9 cellular contexts compared by ENCODE assay signal in genomic region chr5:150641006-150641570, GRCh38. TPM values are rescaled to one million over a fixed set of nuclear protein-coding genes. Genes with fewer than 3 reads are reported as not detected.
DNase-seq lines count a peak whose midpoint lies in the region; ATAC-seq and TF ChIP-seq lines count a peak whose summit lies in the region.
"Had no signal": no experiment of that assay in that cellular context is flagged by ENCODE, and none has a peak within 500 bp of the region (broad histone marks: within the 10 kb centered on the region; RNA-seq: fewer than 3 reads in every experiment).

No MANE protein-coding gene starts in this region.

- H3K4me3 Mint-ChIP-seq in MCF 10A (ENCODE audit: unreplicated experiment) (peak overlapping the region; percentile 68), type B pancreatic cell (no peak overlapping the region)

- CTCF ChIA-PET in MCF 10A (lab: Yijun Ruan, JAX): interaction anchor here (0.5 to 8.7 kb wide), 6 partner anchors 12 to 150 kb away, joined by 3 to 85 read pairs (median 7); partner anchors contain the start of gene RBM22

- H3K27ac ChIP-seq in GM23248: peak overlapping the region; percentile 89

- H2AFZ ChIP-seq in GM23248: no peak overlapping the region

- no peaks in the 10 kb centered on the region for H3K9me3 ChIP-seq in GM23248 (ENCODE audit: low read depth)
- no peaks in the 10 kb centered on the region for H3K9me3 ChIP-seq in skeletal muscle satellite cell (replicated peaks; ENCODE audit: low read length)

- no peaks in the 10 kb centered on the region for H3K9me3 Mint-ChIP-seq in MCF 10A (ENCODE audit: unreplicated experiment)
- H3K9me3 Mint-ChIP-seq in type B pancreatic cell: no peaks in the 10 kb centered on the region

- in situ Hi-C loops in GM23248 (cut with MboI): loop anchor here (10.0 kb wide), 1 partner anchor 176 kb away; no protein-coding TSS in a partner anchor

- H3K4me3 ChIP-seq in GM23248 (peak overlapping the region; percentile 47), skeletal muscle satellite cell (ENCODE audit: low read length) (peak overlapping the region; percentile 69)

- H3F3A ChIP-seq in GM23248 (ENCODE audit: insufficient read depth): peaks cover 44% of the 10 kb centered on the region

- H3K4me1 ChIP-seq in GM23248 (ENCODE audit: insufficient read depth) (peaks cover 82% of the 10 kb centered on the region), skeletal muscle satellite cell (ENCODE audit: control insufficient read depth, insufficient read depth, low read length) (peaks cover 88% of the 10 kb centered on the region)

- H3K79me2 ChIP-seq in GM23248 (ENCODE audit: insufficient read depth): peaks cover 21% of the 10 kb centered on the region

- H3K27me3 Mint-ChIP-seq in MCF 10A (ENCODE audit: insufficient read depth, unreplicated experiment) (no peaks in the 10 kb centered on the region), type B pancreatic cell (no peaks in the 10 kb centered on the region)

- intact Hi-C loops in MCF 10A (cut with micrococcal nuclease): no loop called here

- H3K4me1 Mint-ChIP-seq in MCF 10A (ENCODE audit: insufficient read depth, unreplicated experiment) (peaks cover 92% of the 10 kb centered on the region), type B pancreatic cell (ENCODE audit: unreplicated experiment) (peaks cover 78% of the 10 kb centered on the region)

- H3K4me2 ChIP-seq in GM23248 (ENCODE audit: unreplicated experiment) (peak overlapping the region; percentile 71), skeletal muscle satellite cell (ENCODE audit: low read length) (peak overlapping the region; percentile 82)

- BruUV-seq in MCF 10A (replicated peaks; lab: Mats Ljungman, UMichigan): TSS peak; percentile 50

- peaks cover 5% of the 10 kb centered on the region for H3K36me3 Mint-ChIP-seq in MCF 10A (ENCODE audit: insufficient read depth, unreplicated experiment)
- H3K36me3 Mint-ChIP-seq in type B pancreatic cell: no peaks in the 10 kb centered on the region

- H4K20me1 ChIP-seq in GM23248 (ENCODE audit: insufficient read depth): no peaks in the 10 kb centered on the region

- H3K36me3 ChIP-seq in GM23248 (ENCODE audit: low read depth) (no peaks in the 10 kb centered on the region), skeletal muscle satellite cell (ENCODE audit: insufficient read depth, low read length) (no peaks in the 10 kb centered on the region)

- DNase-seq in GM23248 (peak; percentile 86), MCF 10A (ENCODE audit: unreplicated experiment) (peak; percentile 75), islet precursor cell (peak; percentile 78), type B pancreatic cell (ENCODE audit: extremely low spot score, unreplicated experiment) (no peak), SIG-M5 (lab: John Stamatoyannopoulos, UW) (no peak)
- DNase-seq: NCI-H446 treated with DMSO at 0.1 percent for 48 hours had no signal

- H3K9me2 ChIP-seq in GM23248 (ENCODE audit: insufficient read depth): no peaks in the 10 kb centered on the region

- no peak for TF ChIP-seq CTCF in MCF 10A (IDR thresholded peaks at IDR 0.05; ENCODE audit: unreplicated experiment)
- TF ChIP-seq CTCF in type B pancreatic cell (conservative IDR thresholded peaks at IDR 0.05): no peak

- no peak for ATAC-seq in GM18519 (IDR thresholded peaks at IDR 0.05; ENCODE audit: low FRiP score, unreplicated experiment)
- ATAC-seq in GM19023 (IDR thresholded peaks at IDR 0.05; ENCODE audit: unreplicated experiment): no peak

- 19 to 28% methylated on average over 9 of the region's 9 CpGs for WGBS in GM23248 (ENCODE audit: low coverage in 1 of 2, low lambda C conversion rate in 2 of 2, missing lambda C conversion rate in 2 of 2), 2 experiments

- no peaks in the 10 kb centered on the region for H3K27me3 ChIP-seq in GM23248 (replicated peaks; ENCODE audit: insufficient read depth)
- no peaks in the 10 kb centered on the region for H3K27me3 ChIP-seq in skeletal muscle satellite cell (ENCODE audit: control insufficient read depth, insufficient read depth, low read length)

- H3K9ac ChIP-seq in GM23248 (peak overlapping the region; percentile 66), skeletal muscle satellite cell (ENCODE audit: low read depth, low read length) (peak overlapping the region; percentile 75)

- H3K27ac Mint-ChIP-seq in MCF 10A (ENCODE audit: low read depth, unreplicated experiment) (peak overlapping the region; percentile 86), type B pancreatic cell (no peak overlapping the region)

- POLR2A ChIA-PET in MCF 10A (lab: Yijun Ruan, JAX): interaction anchor here (0.5 to 4.8 kb wide), 13 partner anchors 9 to 321 kb away, joined by 3 to 32 read pairs (median 4); partner anchors contain the start of genes DCTN4, RBM22 and RPS14

RNA-seq across cellular contexts. Expression of gene SYNPO, which starts 0.6 kb away (rescaled TPM):
- total RNA-seq in GM23248 (2014; rRNA removed; shearing (Covaris generic)): 6.1 and 7.7 TPM in 2 replicates
- polyA plus RNA-seq in GM23248 (2016; fragmentation: Nextera tagmentation; extraction: Ambion mirVana): 5.6 and 6.3 TPM in 2 replicates
- total RNA-seq in MCF 10A (2022): 6.3 and 7.1 TPM in 2 replicates
- 2.3 and 3.3 TPM in 2 replicates for total RNA-seq in skeletal muscle satellite cell (2012; rRNA removed)
- 2.8 and 24.5 TPM in 2 replicates for total RNA-seq in type B pancreatic cell (ENCODE audit: low replicate concordance)

RNA-seq across cellular contexts. Expression of gene MYOZ3, which starts 20.0 kb away (rescaled TPM):
- 0.13 and 0.32 TPM in 2 replicates for total RNA-seq in GM23248 (2014; rRNA removed; shearing (Covaris generic))
- polyA plus RNA-seq in GM23248 (2016; fragmentation: Nextera tagmentation; extraction: Ambion mirVana): 0.18 and 0.71 TPM in 2 replicates
- total RNA-seq in MCF 10A (2022) (not detected in 2 replicates), type B pancreatic cell (ENCODE audit: low replicate concordance) (0.17 and 6.1 TPM in 2 replicates)
- under 0.01 TPM in 1 of 2 replicates, not detected in the other for total RNA-seq in skeletal muscle satellite cell (2012; rRNA removed)

RNA-seq across cellular contexts. Expression of gene RBM22, which starts 59.8 kb away (rescaled TPM):
- 24.6 and 25.8 TPM in 2 replicates for total RNA-seq in GM23248 (2014; rRNA removed; shearing (Covaris generic))
- 35.5 and 36.7 TPM in 2 replicates for polyA plus RNA-seq in GM23248 (2016; fragmentation: Nextera tagmentation; extraction: Ambion mirVana)
- total RNA-seq in MCF 10A (2022) (66.0 and 66.9 TPM in 2 replicates), type B pancreatic cell (ENCODE audit: low replicate concordance) (49.2 and 65.8 TPM in 2 replicates)
- total RNA-seq in skeletal muscle satellite cell (2012; rRNA removed): 21.4 and 25.1 TPM in 2 replicates

Comparison
In these comparisons a context has a peak if more than half of its experiments do, and no peak if none do; other contexts are left out.
1. DNase-seq: peak in GM23248 (single experiment), MCF 10A (single experiment) and islet precursor cell (single experiment); none in type B pancreatic cell (single experiment) and SIG-M5 (single experiment).